Comparison of ENCODE assay signal across 11 cellular contexts in the genomic region with DNA sequence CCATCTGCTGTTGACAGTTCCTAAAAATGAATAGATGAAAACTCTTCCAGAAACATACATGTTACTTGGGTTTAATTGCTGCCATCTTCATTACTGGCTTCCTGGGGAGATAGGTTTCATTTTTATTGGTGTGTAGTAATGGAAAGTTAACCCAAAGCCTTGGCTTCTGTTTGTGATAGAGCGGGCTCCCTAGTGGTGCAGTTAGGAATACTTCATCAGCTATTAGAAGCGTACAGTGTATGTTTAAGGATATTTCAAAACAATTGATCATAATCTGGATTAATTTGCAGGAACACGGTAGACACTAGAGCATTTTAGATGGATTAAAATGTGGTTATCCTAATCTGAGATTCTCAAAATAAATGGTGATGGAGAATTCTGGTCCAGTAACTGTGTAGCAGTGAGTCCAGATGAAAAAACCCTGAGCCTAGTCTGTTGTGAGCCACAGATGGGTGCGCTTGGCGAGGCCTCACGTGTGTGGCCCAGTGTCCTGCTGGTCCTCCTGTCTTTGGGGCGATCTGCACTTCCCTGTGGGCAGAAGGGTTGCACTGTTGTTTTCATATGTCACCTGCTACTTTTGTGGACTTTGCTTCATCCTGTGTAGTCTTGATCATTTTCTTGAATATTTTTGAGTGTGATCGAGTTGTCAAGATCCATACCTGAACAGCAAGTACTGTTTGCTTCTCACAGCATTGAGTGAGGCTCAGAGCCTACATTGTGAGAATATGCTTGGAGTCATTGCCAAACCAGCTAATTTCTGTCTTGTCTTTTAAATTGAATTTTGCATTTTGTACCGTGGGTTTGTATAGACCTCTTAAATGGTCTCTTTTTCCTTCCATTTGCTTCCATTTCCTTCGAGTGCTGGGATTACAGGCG. TPM values are rescaled to one million over a fixed set of nuclear protein-coding genes. Genes with fewer than 3 reads are reported as not detected.
DNase-seq lines count a peak whose midpoint lies in the region; ATAC-seq and TF ChIP-seq lines count a peak whose summit lies in the region.
"Had no signal": no experiment of that assay in that cellular context is flagged by ENCODE, and none has a peak within 500 bp of the region (broad histone marks: within the 10 kb centered on the region; RNA-seq: fewer than 3 reads in every experiment).

No MANE protein-coding gene starts in this region.

- H3K27ac ChIP-seq in GM23338 (ENCODE audit: low read depth) (no peak overlapping the region), hepatocyte (no peak overlapping the region)
- H3K27ac ChIP-seq: 22Rv1, tibial artery, WERI-Rb-1 had no signal

- intact Hi-C loops in activated T-helper 1 cell treated with anti-CD3 and anti-CD28 coated beads, Interleukin-12 subunit alpha, Interleukin-12 subunit beta, Interleukin-2, Interleukin-4 antibody, amounts not matched to agents 30 ng/mL and 10 ng/mL and 1 ng/mL, durations not matched to agents 14 hours and 24 hours and 36 hours (cut with micrococcal nuclease): loop anchor here (1.0 kb wide), 4 partner anchors 21 to 840 kb away; no protein-coding TSS in a partner anchor

- WGBS in hepatocyte (ENCODE audit: low lambda C conversion rate, missing lambda C conversion rate): 75% methylated on average over 11 of the region's 11 CpGs

- no peaks in the 10 kb centered on the region; the same call in 1 of the 2 replicates for H3K4me1 ChIP-seq in GM23338 (ENCODE audit: insufficient read depth)
- no peaks in the 10 kb centered on the region for H3K4me1 ChIP-seq in hepatocyte (ENCODE audit: insufficient read depth)
- H3K4me1 ChIP-seq: tibial artery had no signal

- peaks cover 3% of the 10 kb centered on the region for H3K27me3 Mint-ChIP-seq in GM23338 (ENCODE audit: insufficient read depth, low read depth, poor library complexity)
- H3K27me3 Mint-ChIP-seq in activated T-helper 1 cell treated with anti-CD3 and anti-CD28 coated beads, Interleukin-12 subunit alpha, Interleukin-12 subunit beta, Interleukin-2, Interleukin-4 antibody, amounts not matched to agents 30 ng/mL and 10 ng/mL and 1 ng/mL, durations not matched to agents 14 hours and 24 hours and 36 hours (ENCODE audit: insufficient read depth): no peaks in the 10 kb centered on the region

- H3K27ac Mint-ChIP-seq in GM23338: no peak overlapping the region
- H3K27ac Mint-ChIP-seq in activated T-helper 1 cell treated with anti-CD3 and anti-CD28 coated beads, Interleukin-12 subunit alpha, Interleukin-12 subunit beta, Interleukin-2, Interleukin-4 antibody, amounts not matched to agents 30 ng/mL and 10 ng/mL and 1 ng/mL, durations not matched to agents 14 hours and 24 hours and 36 hours: peak overlapping the region; percentile 28

- no peaks in the 10 kb centered on the region for H3K9me3 Mint-ChIP-seq in GM23338
- H3K9me3 Mint-ChIP-seq in activated T-helper 1 cell treated with anti-CD3 and anti-CD28 coated beads, Interleukin-12 subunit alpha, Interleukin-12 subunit beta, Interleukin-2, Interleukin-4 antibody, amounts not matched to agents 30 ng/mL and 10 ng/mL and 1 ng/mL, durations not matched to agents 14 hours and 24 hours and 36 hours: no peaks in the 10 kb centered on the region

- H4K20me1 ChIP-seq in GM23338 (replicated peaks; ENCODE audit: insufficient read depth) (peaks cover 29% of the 10 kb centered on the region), hepatocyte (ENCODE audit: insufficient read depth, poor library complexity, severe bottlenecking) (peaks cover 14% of the 10 kb centered on the region)

- H3K36me3 ChIP-seq in GM23338 (ENCODE audit: insufficient read depth): peaks cover 39% of the 10 kb centered on the region
- no peaks in the 10 kb centered on the region for H3K36me3 ChIP-seq in hepatocyte (replicated peaks; ENCODE audit: insufficient read depth, low read depth)

- H3K4me3 ChIP-seq in GM23338 (no peak overlapping the region), hepatocyte (no peak overlapping the region)
- H3K4me3 ChIP-seq: tibial artery had no signal

- 0 out of 2 replicates have a peak, but pooled peaks cover 7% of the 10 kb centered on the region for H3F3A ChIP-seq in GM23338 (replicated peaks; ENCODE audit: low read depth)

- H3K4me2 ChIP-seq in GM23338: no peak overlapping the region
- no peak overlapping the region for H3K4me2 ChIP-seq in hepatocyte

- H3K4me3 Mint-ChIP-seq in GM23338: no peak overlapping the region
- no peak overlapping the region for H3K4me3 Mint-ChIP-seq in activated T-helper 1 cell treated with anti-CD3 and anti-CD28 coated beads, Interleukin-12 subunit alpha, Interleukin-12 subunit beta, Interleukin-2, Interleukin-4 antibody, amounts not matched to agents 30 ng/mL and 10 ng/mL and 1 ng/mL, durations not matched to agents 14 hours and 24 hours and 36 hours

- H3K27me3 ChIP-seq in GM23338 (ENCODE audit: insufficient read depth) (no peaks in the 10 kb centered on the region), hepatocyte (no peaks in the 10 kb centered on the region)
- H3K27me3 ChIP-seq: tibial artery had no signal

- H3K4me1 Mint-ChIP-seq in GM23338: peaks cover 13% of the 10 kb centered on the region
- H3K4me1 Mint-ChIP-seq in activated T-helper 1 cell treated with anti-CD3 and anti-CD28 coated beads, Interleukin-12 subunit alpha, Interleukin-12 subunit beta, Interleukin-2, Interleukin-4 antibody, amounts not matched to agents 30 ng/mL and 10 ng/mL and 1 ng/mL, durations not matched to agents 14 hours and 24 hours and 36 hours (ENCODE audit: low read depth): peaks cover 46% of the 10 kb centered on the region

- H3K79me2 ChIP-seq in GM23338 (replicated peaks; ENCODE audit: insufficient read depth) (peaks cover 12% of the 10 kb centered on the region), hepatocyte (peaks cover 10% of the 10 kb centered on the region)

- TF ChIP-seq CTCF in GM23338 (conservative IDR thresholded peaks at IDR 0.05; ENCODE audit: low read depth in 2 of 2) (no peak), hepatocyte (IDR thresholded peaks at IDR 0.05; ENCODE audit: poor library complexity) (peak; percentile 3)

- DNase-seq in DMS53 treated with DMSO at 0.1 percent for 48 hours (lab: John Stamatoyannopoulos, UW; ENCODE audit: unreplicated experiment) (peak; percentile 11), DMS53 (lab: John Stamatoyannopoulos, UW) (no peak), GM23338 (ENCODE audit: low spot score) (no peak), hepatocyte (ENCODE audit: low spot score) (no peak), NCI-H2171 treated with DMSO at 0.1 percent for 48 hours (lab: John Stamatoyannopoulos, UW) (no peak), ecto neural progenitor cell (ENCODE audit: low spot score) (no peak), putamen (ENCODE audit: low spot score) (no peak)
- DNase-seq in activated T-helper 1 cell treated with anti-CD3 and anti-CD28 coated beads, Interleukin-12 subunit alpha, Interleukin-12 subunit beta, Interleukin-2, Interleukin-4 antibody, amounts not matched to agents 30 ng/mL and 10 ng/mL and 1 ng/mL, durations not matched to agents 14 hours and 24 hours and 36 hours (ENCODE audit: low spot score): no peak

- H3K9me2 ChIP-seq in GM23338 (ENCODE audit: insufficient read depth) (no peaks in the 10 kb centered on the region), hepatocyte (replicated peaks; ENCODE audit: insufficient read depth) (no peaks in the 10 kb centered on the region)

- H3K9me3 ChIP-seq in hepatocyte (ENCODE audit: low read depth): no peaks in the 10 kb centered on the region
- H3K9me3 ChIP-seq: tibial artery had no signal

- H3K36me3 Mint-ChIP-seq in GM23338 (ENCODE audit: low read depth): peaks cover 55% of the 10 kb centered on the region
- peaks cover 45% of the 10 kb centered on the region for H3K36me3 Mint-ChIP-seq in activated T-helper 1 cell treated with anti-CD3 and anti-CD28 coated beads, Interleukin-12 subunit alpha, Interleukin-12 subunit beta, Interleukin-2, Interleukin-4 antibody, amounts not matched to agents 30 ng/mL and 10 ng/mL and 1 ng/mL, durations not matched to agents 14 hours and 24 hours and 36 hours (ENCODE audit: low read depth)

- H2AFZ ChIP-seq in GM23338 (no peak overlapping the region), hepatocyte (no peak overlapping the region)

- peak; percentile 23; the same call in 2 of the 3 replicates for ATAC-seq in GM23338

TF ChIP-seq in GM23338, 12 proteins besides CTCF, POLR2A, EP300 and RAD21 (continues in another document):
- no peak for TF ChIP-seq JUNB (IDR thresholded peaks at IDR 0.05; ENCODE audit: unreplicated experiment)
- TF ChIP-seq EZH2phosphoT487 (IDR thresholded peaks at IDR 0.05; ENCODE audit: unreplicated experiment): no peak

RNA-seq across cellular contexts. Expression of a gene that starts 44.5 kb away (rescaled TPM):
- not detected in 2 replicates for total RNA-seq in GM23338 (2014; rRNA removed; shearing (Covaris generic))
- not detected in 2 replicates for polyA plus RNA-seq in GM23338 (2016; fragmentation: Nextera tagmentation; extraction: Ambion mirVana)
- total RNA-seq in activated T-helper 1 cell treated with anti-CD3 and anti-CD28 coated beads, Interleukin-12 subunit alpha, Interleukin-12 subunit beta, Interleukin-2, Interleukin-4 antibody, amounts not matched to agents 30 ng/mL and 10 ng/mL and 1 ng/mL, durations not matched to agents 14 hours and 24 hours and 36 hours: not detected in 2 replicates
- 20.4 and 21.2 TPM in 2 replicates for total RNA-seq in hepatocyte
- 8.0 and 12.1 TPM in 2 replicates for polyA plus RNA-seq in hepatocyte

Comparison
In these comparisons a context has a peak if more than half of its experiments do, and no peak if none do; other contexts are left out.
1. RNA of a gene that starts 44.5 kb away (total RNA-seq): 20.4 to 21.2 TPM in hepatocyte; not detected in activated T-helper 1 cell treated with anti-CD3 and anti-CD28 coated beads, Interleukin-12 subunit alpha, Interleukin-12 subunit beta, Interleukin-2, Interleukin-4 antibody, amounts not matched to agents 30 ng/mL and 10 ng/mL and 1 ng/mL, durations not matched to agents 14 hours and 24 hours and 36 hours and not detected in GM23338; every median in the first group is over 10 times any median in the second.